ENCODE assay signal across 8 cellular contexts in genomic region chr1:236282159-236282716, GRCh38. TPM values are rescaled to one million over a fixed set of nuclear protein-coding genes. Genes with fewer than 3 reads are reported as not detected.
DNase-seq lines count a peak whose midpoint lies in the region; ATAC-seq, FAIRE-seq and TF ChIP-seq lines count a peak whose summit lies in the region.

No MANE protein-coding gene starts in this region.

- H3K4me3 ChIP-seq in BE2C (ENCODE audit: low read depth, low read length), result peak overlapping the region; percentile 75
- peak overlapping the region; percentile 62 for H3K4me3 ChIP-seq in iPS-15b (ENCODE audit: low read depth, low read length)

- peaks cover 39% of the 10 kb centered on the region for H3K27me3 ChIP-seq in BE2C
- peaks cover 21% of the 10 kb centered on the region for H3K27me3 ChIP-seq in iPS-15b (ENCODE audit: control insufficient read depth, insufficient read depth, low read length)

- DNase-seq in BE2C, result no peak
- DNase-seq in HTR-8/SVneo (ENCODE audit: insufficient read length, low spot score), result peak; percentile 8
- DNase-seq in activated T-cell treated with anti-CD3 and anti-CD28 coated beads, Interleukin-2, amount 50 U/mL, for 72 hours, result peak in 1 of 2 donors; percentile 40
- peak; percentile 9 for DNase-seq in stimulated activated CD8-positive, alpha-beta memory T cell treated with anti-CD3 and anti-CD28 coated beads, Interleukin-15, amount 100 ng/mL, for 1 hour (ENCODE audit: low read depth)
- DNase-seq in RPMI8226, result no peak
- DNase-seq in G401 (ENCODE audit: low spot score), result no peak

- H3K4me1 Mint-ChIP-seq in activated T-cell treated with anti-CD3 and anti-CD28 coated beads, Interleukin-2, amount 50 U/mL, for 72 hours (ENCODE audit: low read depth), result peaks cover 47% of the 10 kb centered on the region

- H3K36me3 Mint-ChIP-seq in activated T-cell treated with anti-CD3 and anti-CD28 coated beads, Interleukin-2, amount 50 U/mL, for 72 hours (ENCODE audit: insufficient read depth in 2 of 2), result peaks cover 5% of the 10 kb centered on the region in 2 donors

- no peak for TF ChIP-seq CTCF in BE2C (IDR thresholded peaks at IDR 0.05; ENCODE audit: low read depth, low read length)

- peak; percentile 16 for FAIRE-seq in HTR-8/SVneo (lab: Jason Lieb, UNC)

- no peaks in the 10 kb centered on the region for H3K4me1 ChIP-seq in BE2C
- no peaks in the 10 kb centered on the region for H3K4me1 ChIP-seq in iPS-15b (ENCODE audit: control insufficient read depth, insufficient read depth, low read length)

- no peaks in the 10 kb centered on the region for H3K9me3 Mint-ChIP-seq in activated T-cell treated with anti-CD3 and anti-CD28 coated beads, Interleukin-2, amount 50 U/mL, for 72 hours

- H3K27ac Mint-ChIP-seq in activated T-cell treated with anti-CD3 and anti-CD28 coated beads, Interleukin-2, amount 50 U/mL, for 72 hours, result no peak overlapping the region

- ATAC-seq in GM19351 (IDR thresholded peaks at IDR 0.05; ENCODE audit: unreplicated experiment), result peak; percentile 14
- ATAC-seq in activated T-cell treated with anti-CD3 and anti-CD28 coated beads, Interleukin-2, amount 50 U/mL, for 72 hours (replicated peaks in 1 of 2), result no peak

- H3K4me3 Mint-ChIP-seq in activated T-cell treated with anti-CD3 and anti-CD28 coated beads, Interleukin-2, amount 50 U/mL, for 72 hours, result peak overlapping the region; percentile 82 to 89

- no peak overlapping the region for H3K9ac ChIP-seq in iPS-15b (ENCODE audit: low read depth, low read length)

- peaks cover 13% of the 10 kb centered on the region for H3K27me3 Mint-ChIP-seq in activated T-cell treated with anti-CD3 and anti-CD28 coated beads, Interleukin-2, amount 50 U/mL, for 72 hours (ENCODE audit: low read depth)

- no peaks in the 10 kb centered on the region for H3K9me3 ChIP-seq in BE2C
- no peaks in the 10 kb centered on the region for H3K9me3 ChIP-seq in iPS-15b (ENCODE audit: control insufficient read depth, insufficient read depth, low read length)

- in situ Hi-C loops in G401 (cut with HindIII; ENCODE audit: low sequenced_read_pairs), result no loop called here

- H3K36me3 ChIP-seq in BE2C, result no peaks in the 10 kb centered on the region
- H3K36me3 ChIP-seq in iPS-15b (ENCODE audit: control insufficient read depth, insufficient read depth, low read length), result no peaks in the 10 kb centered on the region

RNA-seq across cellular contexts. Expression of gene ERO1B, which starts 0.5 kb away (rescaled TPM):
- polyA plus RNA-seq in BE2C (2012; ENCODE audit: insufficient read depth, insufficient read length, low read depth), result 0.49 TPM
- 1 to 10 TPM; 2.2 to 5.9 TPM for total RNA-seq in activated T-cell treated with anti-CD3 and anti-CD28 coated beads, Interleukin-2, amount 50 U/mL, for 72 hours
- total RNA-seq in G401 (2014; rRNA removed; shearing (Covaris generic)), result 6.3 and 13.3 TPM in 2 replicates

Comparison
In these comparisons a context has a peak if more than half of its experiments do, and no peak if none do; other contexts are left out.
1. DNase-seq: peak in HTR-8/SVneo (single experiment) and stimulated activated CD8-positive, alpha-beta memory T cell treated with anti-CD3 and anti-CD28 coated beads, Interleukin-15, amount 100 ng/mL, for 1 hour (single experiment); none in BE2C (single experiment), RPMI8226 (single experiment) and G401 (single experiment).